In genomic region chr20:52191132-52191435, GRCh38 we compare ENCODE assay signal across 8 cellular contexts. TPM values are rescaled to one million over a fixed set of nuclear protein-coding genes. Genes with fewer than 3 reads are reported as not detected.
DNase-seq lines count a peak whose midpoint lies in the region; ATAC-seq and TF ChIP-seq lines count a peak whose summit lies in the region.

No MANE protein-coding gene starts in this region.

- H3K36me3 Mint-ChIP-seq in activated naive CD4-positive, alpha-beta T cell treated with anti-CD3 and anti-CD28 coated beads, Interleukin-2, amount 50 U/mL, for 72 hours: peaks cover 5 to 10% of the 10 kb centered on the region in 2 donors

- peaks cover 0 to 12% of the 10 kb centered on the region in 2 donors for H3K4me1 ChIP-seq in right atrium auricular region

- peak overlapping the region; percentile 83 for H3K4me3 ChIP-seq in AG04449 (ENCODE audit: low read depth, low read length)
- H3K4me3 ChIP-seq in right atrium auricular region: peak overlapping the region; percentile 76 to 79
- peak overlapping the region; percentile 89 for H3K4me3 ChIP-seq in skeletal muscle cell (ENCODE audit: low read depth, low read length)

- DNase-seq in AG04449 (ENCODE audit: low read depth, low spot score) (no peak), right atrium auricular region (ENCODE audit: low spot score) (no peak), skeletal muscle cell (ENCODE audit: low read depth) (no peak), AG20443 (ENCODE audit: low spot score) (no peak)
- DNase-seq in activated naive CD4-positive, alpha-beta T cell treated with anti-CD3 and anti-CD28 coated beads, Interleukin-2, amount 50 U/mL, for 72 hours (ENCODE audit: low spot score in 2 of 2): no peak
- no peak for DNase-seq in activated effector memory CD4-positive, alpha-beta T cell treated with Interleukin-2 at 50 U/mL for 16 hours

- CTCF ChIA-PET in AG04449 (lab: Yijun Ruan, JAX): interaction anchor here (0.8 to 1.7 kb wide), 7 partner anchors 9 to 54 kb away, joined by 3 to 7 read pairs (median 4); no protein-coding TSS in a partner anchor

- no peaks in the 10 kb centered on the region for H3K27me3 ChIP-seq in right atrium auricular region

- ATAC-seq in GM18873 (IDR thresholded peaks at IDR 0.05; ENCODE audit: low FRiP score, unreplicated experiment) (peak; percentile 12), HG03442 (IDR thresholded peaks at IDR 0.05; ENCODE audit: unreplicated experiment) (peak; percentile 17)
- peak; percentile 15 to 34 for ATAC-seq in activated naive CD4-positive, alpha-beta T cell treated with anti-CD3 and anti-CD28 coated beads, Interleukin-2, amount 50 U/mL, for 72 hours

- peaks cover 8% of the 10 kb centered on the region for H3K36me3 ChIP-seq in right atrium auricular region

- peak overlapping the region; percentile 90 to 92 for H3K27ac ChIP-seq in right atrium auricular region

- TF ChIP-seq CTCF in AG04449 (IDR thresholded peaks at IDR 0.05; ENCODE audit: insufficient read depth, low read length, missing control alignments): no peak
- no peak for TF ChIP-seq CTCF in right atrium auricular region (IDR thresholded peaks at IDR 0.05)

- POLR2A ChIA-PET in AG04449 (lab: Yijun Ruan, JAX): no interaction called here

- H3K9me3 Mint-ChIP-seq in activated naive CD4-positive, alpha-beta T cell treated with anti-CD3 and anti-CD28 coated beads, Interleukin-2, amount 50 U/mL, for 72 hours: no peaks in the 10 kb centered on the region

- H3K27ac Mint-ChIP-seq in activated naive CD4-positive, alpha-beta T cell treated with anti-CD3 and anti-CD28 coated beads, Interleukin-2, amount 50 U/mL, for 72 hours: peak overlapping the region; percentile 91 to 95

- H3K9me3 ChIP-seq in right atrium auricular region: no peaks in the 10 kb centered on the region

RNA-seq across cellular contexts. Expression of gene ZFP64, which starts 0.5 kb away (rescaled TPM):
- total RNA-seq in activated naive CD4-positive, alpha-beta T cell treated with anti-CD3 and anti-CD28 coated beads, Interleukin-2, amount 50 U/mL, for 72 hours: 10 to 100 TPM; 15.4 to 16.8 TPM
- 1 to 10 TPM; 7.3 to 9.1 TPM for total RNA-seq in right atrium auricular region
